ENCODE assay signal across 36 cellular contexts in the genomic region with DNA sequence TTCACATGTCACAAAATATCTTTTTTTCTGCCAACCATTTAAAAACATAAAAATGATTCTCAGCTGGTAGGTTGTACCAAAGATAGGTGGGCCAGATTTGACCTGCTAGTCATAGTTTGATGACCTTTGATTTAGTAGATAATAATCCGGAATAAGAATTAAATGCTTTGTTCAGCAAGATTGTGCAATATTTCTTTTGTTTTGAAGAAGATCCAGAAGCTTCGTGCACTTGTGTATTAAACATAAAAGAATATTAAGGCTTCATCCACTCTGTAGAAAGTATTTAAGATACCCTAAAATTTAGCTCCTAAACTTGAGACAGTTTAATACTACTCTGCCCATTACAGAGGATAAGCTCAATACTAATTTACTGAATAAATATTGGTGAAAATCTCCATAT.
"Had no signal": no experiment of that assay in that cellular context is flagged by ENCODE, and none has a peak within 500 bp of the region (broad histone marks: within the 10 kb centered on the region; RNA-seq: fewer than 3 reads in every experiment).

No MANE protein-coding gene starts in this region.

- H3K36me3 ChIP-seq: MG63 had no signal

- H3K9me3 ChIP-seq: MG63 had no signal

- H3K27me3 ChIP-seq: MG63 had no signal

- DNase-seq: Karpas-422, Kasumi-1, MG63, MM.1S, MV-4-11, NCI-H1048, NCI-H1092, NCI-H1092 treated with DMSO at 0.1 percent for 48 hours, NCI-H1105, NCI-H1105 treated with DMSO at 0.1 percent for 48 hours, NCI-H1417, NCI-H1417 treated with DMSO at 0.1 percent for 48 hours, NCI-H1436, NCI-H1436 treated with DMSO at 0.1 percent for 48 hours, NCI-H146, NCI-H1694, NCI-H1694 treated with DMSO at 0.1 percent for 48 hours, NCI-H187, NCI-H187 treated with DMSO at 0.1 percent for 48 hours, NCI-H1930, NCI-H2029, NCI-H2029 treated with DMSO at 0.1 percent for 48 hours, NCI-H2081, NCI-H2081 treated with DMSO at 0.1 percent for 48 hours, NCI-H2107, NCI-H2171, NCI-H2171 treated with DMSO at 0.1 percent for 48 hours, NCI-H2227 treated with DMSO at 0.1 percent for 48 hours, NCI-H226, NCI-H345, NCI-H446, NCI-H446 treated with DMSO at 0.1 percent for 48 hours, NCI-H510A, NCI-H510A treated with DMSO at 0.1 percent for 48 hours, NCI-H524, NCI-H524 treated with DMSO at 0.1 percent for 48 hours had no signal

- H3K4me3 ChIP-seq: MG63 had no signal
